Comparison of ENCODE assay signal across 8 cellular contexts in genomic region chr1:244862699-244863490, GRCh38. TPM values are rescaled to one million over a fixed set of nuclear protein-coding genes. Genes with fewer than 3 reads are reported as not detected.
DNase-seq lines count a peak whose midpoint lies in the region; ATAC-seq and TF ChIP-seq lines count a peak whose summit lies in the region.

No MANE protein-coding gene starts in this region.

- H3K9ac ChIP-seq in liver (ENCODE audit: low read depth in 1 of 2, low read length in 2 of 2), result peak overlapping the region; percentile 98 to 99

- WGBS in liver, result under 1% methylated on average over 87 of the region's 87 CpGs

- TF ChIP-seq CTCF in BE2C (IDR thresholded peaks at IDR 0.05; ENCODE audit: low read depth, low read length), result no peak
- TF ChIP-seq CTCF in liver (IDR thresholded peaks at IDR 0.05; ENCODE audit: low read depth, low read length, missing input control), result no peak

- TF ChIP-seq RAD21 in liver (IDR thresholded peaks at IDR 0.05), result peak; percentile 6 to 10

- H3K27me3 ChIP-seq in BE2C (no peaks in the 10 kb centered on the region), liver (ENCODE audit: control insufficient read depth in 4 of 4, insufficient read depth in 4 of 4, low read length in 3 of 4) (no peaks in the 10 kb centered on the region)

- H3K4me3 ChIP-seq in BE2C (ENCODE audit: low read depth, low read length), result peak overlapping the region; percentile 98
- H3K4me3 ChIP-seq in liver (ENCODE audit: low read depth in 1 of 3, low read length in 3 of 3), result peak overlapping the region; percentile 72 to 99 (median 91)

- peaks cover 7% of the 10 kb centered on the region for H3K4me1 ChIP-seq in BE2C
- peaks cover 7 to 43% (median 30%) of the 10 kb centered on the region in 4 donors for H3K4me1 ChIP-seq in liver (ENCODE audit: control insufficient read depth in 4 of 4, insufficient read depth in 4 of 4, low read length in 3 of 4)

- peak; percentile 42 for ATAC-seq in HG03457 (IDR thresholded peaks at IDR 0.05; ENCODE audit: unreplicated experiment)

- H3K36me3 ChIP-seq in BE2C (peaks cover 57% of the 10 kb centered on the region), liver (ENCODE audit: control insufficient read depth in 4 of 4, insufficient read depth in 3 of 4, low read depth in 1 of 4, low read length in 3 of 4) (peaks cover 2 to 28% (median 25%) of the 10 kb centered on the region in 4 donors)

- peak; percentile 99 for DNase-seq in BE2C
- peak; percentile 40 for DNase-seq in GM19240 (ENCODE audit: insufficient read length, low spot score)
- peak; percentile 47 to 93 for DNase-seq in NCI-H526 (lab: John Stamatoyannopoulos, UW)
- DNase-seq in activated CD4-positive, alpha-beta T cell treated with anti-CD3 and anti-CD28 coated beads, Interleukin-2, amount 50 U/mL, for 24 hours (ENCODE audit: low read depth in 1 of 2, low spot score in 1 of 2), result peak; percentile 98
- peak; percentile 82 for DNase-seq in dedifferentiated amniotic fluid mesenchymal stem cell (ENCODE audit: extremely low spot score)
- DNase-seq in stimulated activated CD4-positive, alpha-beta T cell treated with anti-CD3 and anti-CD28 coated beads, Interleukin-2, amount 100 ng/mL, for 48 hours, result peak; percentile 96

- peak overlapping the region; percentile 99 to 100 for H3K27ac ChIP-seq in liver (ENCODE audit: low read depth in 1 of 2, low read length in 2 of 2)

- H3K9me3 ChIP-seq in BE2C (no peaks in the 10 kb centered on the region), liver (ENCODE audit: control insufficient read depth in 4 of 4, low read length in 3 of 4) (no peaks in the 10 kb centered on the region)

TF ChIP-seq in liver, 16 proteins besides CTCF, POLR2A, EP300 and RAD21:
- TF ChIP-seq YY1 (IDR thresholded peaks at IDR 0.05) (peak; percentile 94), SP1 (IDR thresholded peaks at IDR 0.05) (peak; percentile 6), ATF3 (IDR thresholded peaks at IDR 0.05) (no peak), GABPA (IDR thresholded peaks at IDR 0.05 in 1 of 2, conservative IDR thresholded peaks at IDR 0.05 in 1 of 2) (peak; percentile 61 to 85)

RNA-seq across cellular contexts. Expression of gene HNRNPU, which starts 1.4 kb away (rescaled TPM):
- polyA plus RNA-seq in BE2C (2012; ENCODE audit: insufficient read depth, insufficient read length, low read depth), result 256 TPM
- 100 to 1,000 TPM; 209 to 233 TPM for total RNA-seq in liver
- 10 to 100 TPM; 45.3 to 62.5 TPM for polyA plus RNA-seq in liver

RNA-seq across cellular contexts. Expression of gene COX20, which starts 27.4 kb away (rescaled TPM):
- 43.4 TPM for polyA plus RNA-seq in BE2C (2012; ENCODE audit: insufficient read depth, insufficient read length, low read depth)
- 10 to 100 TPM; 16.7 to 17.1 TPM for total RNA-seq in liver
- polyA plus RNA-seq in liver, result 10 to 100 TPM; 20.9 to 45.7 TPM

Comparison
In these comparisons a context has a peak if more than half of its experiments do, and no peak if none do; other contexts are left out.
1. Peak in every context shown above with its lines: DNase-seq, ATAC-seq, H3K4me3 ChIP-seq and H3K27ac ChIP-seq.
2. DNase-seq: peak in every context shown above with its lines; median percentile 99 in BE2C; 98 in activated CD4-positive, alpha-beta T cell treated with anti-CD3 and anti-CD28 coated beads, Interleukin-2, amount 50 U/mL, for 24 hours; 96 in stimulated activated CD4-positive, alpha-beta T cell treated with anti-CD3 and anti-CD28 coated beads, Interleukin-2, amount 100 ng/mL, for 48 hours; 82 in dedifferentiated amniotic fluid mesenchymal stem cell; 70 in NCI-H526; 40 in GM19240.